In the genomic region with DNA sequence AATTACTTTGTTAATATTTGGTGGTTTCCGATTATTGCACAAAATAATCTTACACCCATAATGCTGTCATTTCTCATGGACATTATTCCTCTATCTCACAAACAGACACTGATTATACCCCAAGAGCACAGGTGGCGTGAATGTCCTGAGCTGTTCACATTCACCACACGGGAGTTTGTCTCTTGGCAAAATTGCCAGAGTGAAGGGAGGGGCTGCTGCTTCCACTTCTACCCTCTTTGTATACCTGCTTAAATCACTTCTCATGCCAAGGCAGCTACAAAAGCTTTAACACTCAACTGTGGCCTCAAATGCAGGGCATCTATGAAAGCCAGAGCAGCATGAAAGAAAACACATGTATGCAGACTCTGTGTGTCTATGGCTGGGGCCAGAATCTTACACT, we compare ENCODE assay signal across 20 cellular contexts. TPM values are rescaled to one million over a fixed set of nuclear protein-coding genes. Genes with fewer than 3 reads are reported as not detected.
DNase-seq lines count a peak whose midpoint lies in the region; ATAC-seq and TF ChIP-seq lines count a peak whose summit lies in the region.
"Had no signal": no experiment of that assay in that cellular context is flagged by ENCODE, and none has a peak within 500 bp of the region (broad histone marks: within the 10 kb centered on the region; RNA-seq: fewer than 3 reads in every experiment).

No MANE protein-coding gene starts in this region.

- H3K27ac Mint-ChIP-seq in stimulated activated effector memory CD8-positive, alpha-beta T cell treated with anti-CD3 and anti-CD28 coated beads, Interleukin-12 subunit alpha, Interleukin-12 subunit beta, amount 100 ng/mL, for 72 hours: peak overlapping the region; percentile 33

- no peak overlapping the region for H3K4me3 ChIP-seq in heart left ventricle
- H3K4me3 ChIP-seq in HCT116 (replicated peaks in 1 of 2; ENCODE audit: low read depth in 1 of 2, low read length in 2 of 2): no peak overlapping the region
- H3K4me3 ChIP-seq: GM23248 had no signal

- in situ Hi-C loops in GM13976 (cut with MboI; ENCODE audit: low sequenced_read_pairs, unreplicated experiment): no loop called here

- ATAC-seq in Right ventricle myocardium superior (ENCODE audit: poor library complexity) (peak; percentile 10), heart left ventricle (no peak), HCT116 (no peak), HG03460 (IDR thresholded peaks at IDR 0.05; ENCODE audit: unreplicated experiment) (no peak)
- ATAC-seq in stimulated activated effector memory CD8-positive, alpha-beta T cell treated with anti-CD3 and anti-CD28 coated beads, Interleukin-12 subunit alpha, Interleukin-12 subunit beta, amount 100 ng/mL, for 72 hours: no peak

- BruUV-seq in HCT116 (replicated peaks; lab: Mats Ljungman, UMichigan): TSS peak; percentile 23

- RAD21 ChIA-PET in HCT116 (lab: Charles Lee; ENCODE audit: low non-redundant PET in 1 of 2, low total read pairs in 2 of 2, uncharacterized antibody in 2 of 2, unreplicated experiment in 2 of 2): no interaction called here

- H3K36me3 ChIP-seq in heart left ventricle (peaks cover 0 to 64% (median 46%) of the 10 kb centered on the region in 9 donors), HCT116 (ENCODE audit: control insufficient read depth in 1 of 2, insufficient read depth in 2 of 2, low read length in 2 of 2) (no peaks in the 10 kb centered on the region)

- H3K9me3 ChIP-seq in heart left ventricle (no peaks in the 10 kb centered on the region), HCT116 (ENCODE audit: control insufficient read depth in 1 of 2, insufficient read depth in 1 of 2, low read depth in 1 of 2, low read length in 2 of 2) (no peaks in the 10 kb centered on the region)

- DNase-seq in Right ventricle myocardium superior: no peak
- DNase-seq in heart left ventricle: no peak
- no peak for DNase-seq in HCT116 (ENCODE audit: low read depth, low spot score)
- peak; percentile 52 for DNase-seq in cerebellar cortex (ENCODE audit: low spot score)
- DNase-seq in stimulated activated effector memory CD8-positive, alpha-beta T cell treated with anti-CD3 and anti-CD28 coated beads, Interleukin-12 subunit alpha, Interleukin-12 subunit beta, amount 100 ng/mL, for 72 hours (ENCODE audit: low spot score in 2 of 2): no peak
- no peak for DNase-seq in GM13976 (ENCODE audit: low spot score)
- DNase-seq: Calu3; CD4-positive, alpha-beta memory T cell; COR-L47; DMS53; DMS79 treated with DMSO at 0.1 percent for 48 hours; GM23248; H7; HCEC 1CT had no signal

- H3K36me3 Mint-ChIP-seq in stimulated activated effector memory CD8-positive, alpha-beta T cell treated with anti-CD3 and anti-CD28 coated beads, Interleukin-12 subunit alpha, Interleukin-12 subunit beta, amount 100 ng/mL, for 72 hours: peaks cover 14% of the 10 kb centered on the region

- no peak for TF ChIP-seq RAD21 in HCT116 (IDR thresholded peaks at IDR 0.05; ENCODE audit: low read depth)

- H4K20me1 ChIP-seq in HCT116 (ENCODE audit: insufficient read depth): no peaks in the 10 kb centered on the region

- no peak overlapping the region for H3K4me2 ChIP-seq in HCT116 (ENCODE audit: low read length)

- TF ChIP-seq CTCF in heart left ventricle (IDR thresholded peaks at IDR 0.05) (no peak), HCT116 (IDR thresholded peaks at IDR 0.05 in 2 of 3, conservative IDR thresholded peaks at IDR 0.05 in 1 of 3; ENCODE audit: borderline replicate concordance in 1 of 3, insufficient read depth in 1 of 3, low read depth in 2 of 3, low read length in 2 of 3) (no peak), GM13976 (IDR thresholded peaks at IDR 0.05; ENCODE audit: borderline replicate concordance, control extremely low read depth, extremely low read depth, insufficient read depth, missing control alignments) (no peak)

- H3K9ac ChIP-seq in HCT116 (ENCODE audit: low read length): no peak overlapping the region
- H3K9ac ChIP-seq: GM23248 had no signal

- TF ChIP-seq POLR2A in heart left ventricle (IDR thresholded peaks at IDR 0.05): no peak
- no peak for TF ChIP-seq POLR2A in HCT116 (IDR thresholded peaks at IDR 0.05; ENCODE audit: borderline replicate concordance, extremely low read depth, insufficient read depth, insufficient read length)

- 61 to 68% (median 65%) methylated on average over 3 of the region's 3 CpGs for WGBS in heart left ventricle, 4 donors

- H3K9me3 Mint-ChIP-seq in stimulated activated effector memory CD8-positive, alpha-beta T cell treated with anti-CD3 and anti-CD28 coated beads, Interleukin-12 subunit alpha, Interleukin-12 subunit beta, amount 100 ng/mL, for 72 hours: no peaks in the 10 kb centered on the region

- no peak overlapping the region for H2AFZ ChIP-seq in HCT116 (ENCODE audit: low read depth, low read length, poor library complexity, severe bottlenecking)
- H2AFZ ChIP-seq: GM23248 had no signal

- intact Hi-C loops in Right ventricle myocardium superior (cut with DNase I) (no loop called here), heart left ventricle (cut with DNase I) (loop anchor here in 1 of 10 donors (10.0 kb wide), 1 partner anchor 63 kb away; no protein-coding TSS in a partner anchor), HCT116 (cut with micrococcal nuclease) (no loop called here)

- CTCF ChIA-PET in HCT116 (lab: Charles Lee): no interaction called here

- H3K4me1 ChIP-seq in heart left ventricle: peaks cover 0 to 13% (median 0%) of the 10 kb centered on the region in 12 donors
- no peaks in the 10 kb centered on the region for H3K4me1 ChIP-seq in HCT116 (ENCODE audit: control insufficient read depth in 1 of 2, insufficient read depth in 2 of 2, low read length in 2 of 2)

- no peaks in the 10 kb centered on the region for H3K9me2 ChIP-seq in HCT116 (ENCODE audit: insufficient read depth)

- H3K4me3 Mint-ChIP-seq in stimulated activated effector memory CD8-positive, alpha-beta T cell treated with anti-CD3 and anti-CD28 coated beads, Interleukin-12 subunit alpha, Interleukin-12 subunit beta, amount 100 ng/mL, for 72 hours: no peak overlapping the region
- H3K4me3 Mint-ChIP-seq: CD4-positive, alpha-beta memory T cell had no signal

- POLR2A ChIA-PET in HCT116 (lab: Charles Lee): no interaction called here

- no peaks in the 10 kb centered on the region for H3K79me2 ChIP-seq in HCT116 (ENCODE audit: insufficient read depth, low read length)

- H3K4me1 Mint-ChIP-seq in stimulated activated effector memory CD8-positive, alpha-beta T cell treated with anti-CD3 and anti-CD28 coated beads, Interleukin-12 subunit alpha, Interleukin-12 subunit beta, amount 100 ng/mL, for 72 hours: no peaks in the 10 kb centered on the region
- H3K4me1 Mint-ChIP-seq: CD4-positive, alpha-beta memory T cell had no signal

- H3K27ac ChIP-seq in heart left ventricle (no peak overlapping the region), HCT116 (ENCODE audit: low read depth, low read length) (no peak overlapping the region)
- H3K27ac ChIP-seq: GM23248 had no signal

- H3K27me3 ChIP-seq in heart left ventricle (no peaks in the 10 kb centered on the region), HCT116 (ENCODE audit: insufficient read depth, low read length) (no peaks in the 10 kb centered on the region)

TF ChIP-seq in HCT116, 20 proteins besides CTCF, POLR2A, EP300 and RAD21:
- TF ChIP-seq YY1 (IDR thresholded peaks at IDR 0.05; ENCODE audit: extremely low read depth, insufficient replicate concordance, low read depth, low read length) (no peak), SIN3A (IDR thresholded peaks at IDR 0.05; ENCODE audit: low read depth) (no peak), POLR2AphosphoS5 (IDR thresholded peaks at IDR 0.05; ENCODE audit: low read depth, low read length) (no peak), JUND (IDR thresholded peaks at IDR 0.05) (no peak), FOSL1 (IDR thresholded peaks at IDR 0.05; ENCODE audit: low read depth) (no peak), EGR1 (IDR thresholded peaks at IDR 0.05; ENCODE audit: low read depth) (no peak)
- TF ChIP-seq, protein P1, sequence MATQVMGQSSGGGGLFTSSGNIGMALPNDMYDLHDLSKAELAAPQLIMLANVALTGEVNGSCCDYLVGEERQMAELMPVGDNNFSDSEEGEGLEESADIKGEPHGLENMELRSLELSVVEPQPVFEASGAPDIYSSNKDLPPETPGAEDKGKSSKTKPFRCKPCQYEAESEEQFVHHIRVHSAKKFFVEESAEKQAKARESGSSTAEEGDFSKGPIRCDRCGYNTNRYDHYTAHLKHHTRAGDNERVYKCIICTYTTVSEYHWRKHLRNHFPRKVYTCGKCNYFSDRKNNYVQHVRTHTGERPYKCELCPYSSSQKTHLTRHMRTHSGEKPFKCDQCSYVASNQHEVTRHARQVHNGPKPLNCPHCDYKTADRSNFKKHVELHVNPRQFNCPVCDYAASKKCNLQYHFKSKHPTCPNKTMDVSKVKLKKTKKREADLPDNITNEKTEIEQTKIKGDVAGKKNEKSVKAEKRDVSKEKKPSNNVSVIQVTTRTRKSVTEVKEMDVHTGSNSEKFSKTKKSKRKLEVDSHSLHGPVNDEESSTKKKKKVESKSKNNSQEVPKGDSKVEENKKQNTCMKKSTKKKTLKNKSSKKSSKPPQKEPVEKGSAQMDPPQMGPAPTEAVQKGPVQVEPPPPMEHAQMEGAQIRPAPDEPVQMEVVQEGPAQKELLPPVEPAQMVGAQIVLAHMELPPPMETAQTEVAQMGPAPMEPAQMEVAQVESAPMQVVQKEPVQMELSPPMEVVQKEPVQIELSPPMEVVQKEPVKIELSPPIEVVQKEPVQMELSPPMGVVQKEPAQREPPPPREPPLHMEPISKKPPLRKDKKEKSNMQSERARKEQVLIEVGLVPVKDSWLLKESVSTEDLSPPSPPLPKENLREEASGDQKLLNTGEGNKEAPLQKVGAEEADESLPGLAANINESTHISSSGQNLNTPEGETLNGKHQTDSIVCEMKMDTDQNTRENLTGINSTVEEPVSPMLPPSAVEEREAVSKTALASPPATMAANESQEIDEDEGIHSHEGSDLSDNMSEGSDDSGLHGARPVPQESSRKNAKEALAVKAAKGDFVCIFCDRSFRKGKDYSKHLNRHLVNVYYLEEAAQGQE (IDR thresholded peaks at IDR 0.05; ENCODE audit: low read depth): no peak
- TF ChIP-seq, protein P2, sequence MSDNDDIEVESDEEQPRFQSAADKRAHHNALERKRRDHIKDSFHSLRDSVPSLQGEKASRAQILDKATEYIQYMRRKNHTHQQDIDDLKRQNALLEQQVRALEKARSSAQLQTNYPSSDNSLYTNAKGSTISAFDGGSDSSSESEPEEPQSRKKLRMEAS (IDR thresholded peaks at IDR 0.05): no peak

RNA-seq across cellular contexts. Expression of a gene that starts 41.9 kb away (rescaled TPM):
- total RNA-seq in Right ventricle myocardium superior (0.32 TPM), heart left ventricle (1 to 10 TPM in 2 of 9 donors, under 1 TPM in 7; 0.14 to 3.0 (median 0.38) TPM), HCT116 (2021; ENCODE audit: unreplicated experiment) (0.12 TPM)
- polyA plus RNA-seq in heart left ventricle: under 1 TPM; 0.14 to 0.30 TPM
- 0.04 and 0.09 TPM in 2 replicates for polyA plus RNA-seq in HCT116 (2012)
- total RNA-seq: A172, A673, Calu3, Daoy, GM23248, H1 had no signal
- polyA plus RNA-seq: BJ, GM23248 had no signal

RNA-seq across cellular contexts. Expression of a gene that starts 58.0 kb away (rescaled TPM):
- total RNA-seq in Right ventricle myocardium superior (27.5 TPM), heart left ventricle (10 to 100 TPM; 17.3 to 34.8 (median 31.1) TPM), HCT116 (2021; ENCODE audit: unreplicated experiment) (29.3 TPM)
- polyA plus RNA-seq in heart left ventricle: 10 to 100 TPM; 21.1 to 22.2 TPM
- 19.0 and 22.9 TPM in 2 replicates for polyA plus RNA-seq in HCT116 (2012)
